Comparison of ENCODE assay signal across 1 cellular context in the genomic region with DNA sequence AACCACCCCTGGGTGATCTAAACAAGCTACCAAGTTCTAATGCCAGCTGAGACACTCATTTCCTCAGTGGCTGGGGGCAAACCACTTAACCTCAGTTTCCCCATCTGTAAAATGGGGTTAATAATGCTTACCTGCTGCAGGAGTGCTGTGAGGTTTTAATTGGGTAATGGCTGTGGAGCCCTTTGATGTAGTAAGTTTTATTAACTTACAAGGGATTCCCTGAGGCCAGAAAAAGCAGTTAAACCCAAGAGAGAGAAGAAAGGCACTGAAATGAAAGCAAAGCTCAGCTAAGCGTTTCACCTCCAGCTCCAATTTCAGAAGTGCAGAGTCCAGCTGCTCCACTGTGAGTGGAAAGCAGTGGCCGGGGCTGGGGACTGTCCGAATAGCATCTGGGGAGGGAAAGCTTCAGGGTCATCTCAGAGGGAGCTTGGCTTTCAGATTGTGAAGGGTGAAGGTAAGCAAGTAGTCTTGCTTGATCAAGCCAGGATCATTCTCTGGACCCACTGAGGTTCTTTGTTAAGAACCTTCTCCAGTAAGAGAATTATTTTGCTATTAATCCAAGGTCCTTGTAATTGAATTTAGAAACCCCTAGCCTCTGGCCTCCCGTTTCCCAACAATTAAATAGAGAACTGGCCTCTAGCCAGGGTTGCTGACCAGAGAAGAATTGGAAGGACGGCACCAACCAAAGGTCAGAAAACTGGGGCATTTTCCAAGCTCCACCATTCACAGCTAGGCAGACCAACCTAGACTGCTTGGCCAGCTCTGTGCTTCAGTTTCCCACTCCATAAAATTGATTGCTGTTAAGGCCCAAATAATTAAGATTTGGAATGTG.
TF ChIP-seq lines count a peak whose summit lies in the region.

No MANE protein-coding gene starts in this region.

TF ChIP-seq in HepG2, 621 proteins besides CTCF, POLR2A, EP300 and RAD21 (continued from another document and continues in another):
- TF ChIP-seq ZNF30 (CRISPR knock-in tag; IDR thresholded peaks at IDR 0.05) (no peak), ZNF749 (CRISPR knock-in tag; IDR thresholded peaks at IDR 0.05; ENCODE audit: borderline replicate concordance) (no peak), ZKSCAN5 (CRISPR knock-in tag; IDR thresholded peaks at IDR 0.05) (0 out of 2 replicates have a peak, but pooled peaks have one; percentile 56), ZMYM3 (CRISPR knock-in tag; IDR thresholded peaks at IDR 0.05) (peak; percentile 86), NRL (CRISPR knock-in tag; IDR thresholded peaks at IDR 0.05; ENCODE audit: borderline replicate concordance) (no peak), ZNF354B (CRISPR knock-in tag; IDR thresholded peaks at IDR 0.05) (no peak), PHB2 (IDR thresholded peaks at IDR 0.05; ENCODE audit: partially characterized antibody) (no peak), ZNF367 (CRISPR knock-in tag; IDR thresholded peaks at IDR 0.05; ENCODE audit: borderline replicate concordance) (no peak), ZNF230 (CRISPR knock-in tag; IDR thresholded peaks at IDR 0.05) (no peak), ZNF552 (CRISPR knock-in tag; IDR thresholded peaks at IDR 0.05; ENCODE audit: borderline replicate concordance) (no peak), RARG (CRISPR knock-in tag; IDR thresholded peaks at IDR 0.05; ENCODE audit: low read depth) (no peak), ZNF12 (CRISPR knock-in tag; IDR thresholded peaks at IDR 0.05) (no peak), CC2D1A (CRISPR knock-in tag; IDR thresholded peaks at IDR 0.05) (no peak), ATF1 (CRISPR knock-in tag; IDR thresholded peaks at IDR 0.05) (no peak), MAFK (conservative IDR thresholded peaks at IDR 0.05 in 1 of 2, IDR thresholded peaks at IDR 0.05 in 1 of 2; ENCODE audit: low read length in 2 of 2) (no peak), RXRA (CRISPR knock-in tag; IDR thresholded peaks at IDR 0.05) (no peak; the same call in 1 of the 2 replicates), SRSF1 (optimal IDR thresholded peaks at IDR 0.05; ENCODE audit: low read depth, low read length) (no peak), ZNF597 (CRISPR knock-in tag; IDR thresholded peaks at IDR 0.05) (no peak), TBP (CRISPR knock-in tag; IDR thresholded peaks at IDR 0.05) (no peak), ZNF616 (CRISPR knock-in tag; IDR thresholded peaks at IDR 0.05; ENCODE audit: low read depth) (no peak), HDAC2 (CRISPR knock-in tag; IDR thresholded peaks at IDR 0.05) (0 out of 2 replicates have a peak, but pooled peaks have one; percentile 34), BORCS8-MEF2B (CRISPR knock-in tag; IDR thresholded peaks at IDR 0.05) (no peak), MED8 (CRISPR knock-in tag; IDR thresholded peaks at IDR 0.05; ENCODE audit: insufficient replicate concordance) (no peak), KDM1A (CRISPR knock-in tag; IDR thresholded peaks at IDR 0.05) (peak; percentile 53; the same call in 1 of the 2 replicates), ZMYM4 (CRISPR knock-in tag; IDR thresholded peaks at IDR 0.05) (peak; percentile 43), DR1 (CRISPR knock-in tag; IDR thresholded peaks at IDR 0.05) (no peak), SNRNP70 (IDR thresholded peaks at IDR 0.05; ENCODE audit: low read depth, low read length) (no peak), YY1 (IDR thresholded peaks at IDR 0.05; ENCODE audit: insufficient read depth, insufficient replicate concordance, low read depth, low read length) (no peak), YEATS2 (CRISPR knock-in tag; IDR thresholded peaks at IDR 0.05; ENCODE audit: borderline replicate concordance) (no peak), MTA3 (CRISPR knock-in tag; IDR thresholded peaks at IDR 0.05) (no peak), ZNF644 (CRISPR knock-in tag; IDR thresholded peaks at IDR 0.05; ENCODE audit: low read depth) (peak; percentile 72; the same call in 1 of the 2 replicates), SSRP1 (CRISPR knock-in tag; IDR thresholded peaks at IDR 0.05) (no peak), NR2F1 (CRISPR knock-in tag; IDR thresholded peaks at IDR 0.05) (0 out of 4 replicates have a peak, but pooled peaks of 1 of the 2 experiments have one; percentile 13), ZNF17 (CRISPR knock-in tag; IDR thresholded peaks at IDR 0.05) (no peak), ZNF83 (CRISPR knock-in tag; IDR thresholded peaks at IDR 0.05; ENCODE audit: borderline replicate concordance) (no peak), JUND (CRISPR knock-in tag; IDR thresholded peaks at IDR 0.05) (no peak), STAT5B (CRISPR knock-in tag; IDR thresholded peaks at IDR 0.05) (no peak), TCF7 (IDR thresholded peaks at IDR 0.05; ENCODE audit: low read depth) (no peak), ARNTL (CRISPR knock-in tag; IDR thresholded peaks at IDR 0.05) (no peak), IRX3 (CRISPR knock-in tag; IDR thresholded peaks at IDR 0.05; ENCODE audit: borderline replicate concordance, low read depth) (no peak), SAFB2 (CRISPR knock-in tag; IDR thresholded peaks at IDR 0.05; ENCODE audit: borderline replicate concordance, low read depth) (0 out of 2 replicates have a peak, but pooled peaks have one; percentile 27), ZSCAN21 (CRISPR knock-in tag; IDR thresholded peaks at IDR 0.05; ENCODE audit: borderline replicate concordance) (no peak), FOSL1 (CRISPR knock-in tag; IDR thresholded peaks at IDR 0.05; ENCODE audit: borderline replicate concordance) (no peak), CREM (IDR thresholded peaks at IDR 0.05) (no peak), CREM (CRISPR knock-in tag; IDR thresholded peaks at IDR 0.05) (no peak), CENPX (CRISPR knock-in tag; IDR thresholded peaks at IDR 0.05) (no peak), ZNF816 (CRISPR knock-in tag; IDR thresholded peaks at IDR 0.05; ENCODE audit: borderline replicate concordance) (no peak), ZNF724P (CRISPR knock-in tag; IDR thresholded peaks at IDR 0.05; ENCODE audit: borderline replicate concordance) (no peak), HOXD1 (CRISPR knock-in tag; IDR thresholded peaks at IDR 0.05) (no peak), ZBTB3 (CRISPR knock-in tag; IDR thresholded peaks at IDR 0.05; ENCODE audit: borderline replicate concordance, low read depth) (no peak), TP53 (CRISPR knock-in tag; conservative IDR thresholded peaks at IDR 0.05) (no peak), ISX (CRISPR knock-in tag; conservative IDR thresholded peaks at IDR 0.05) (no peak), RBM22 (optimal IDR thresholded peaks at IDR 0.05; ENCODE audit: low read length) (no peak), CBX2 (IDR thresholded peaks at IDR 0.05; ENCODE audit: low read depth, low read length) (no peak), CBX2 (CRISPR knock-in tag; IDR thresholded peaks at IDR 0.05; ENCODE audit: low read depth) (no peak), GLI4 (CRISPR knock-in tag; IDR thresholded peaks at IDR 0.05; ENCODE audit: borderline replicate concordance) (no peak), ATAD3A (CRISPR knock-in tag; IDR thresholded peaks at IDR 0.05) (no peak), ZNF430 (CRISPR knock-in tag; IDR thresholded peaks at IDR 0.05) (0 out of 2 replicates have a peak, but pooled peaks have one; percentile 38), FOXK2 (IDR thresholded peaks at IDR 0.05) (no peak), ZNF24 (IDR thresholded peaks at IDR 0.05) (no peak), SYNCRIP (IDR thresholded peaks at IDR 0.05; ENCODE audit: insufficient read depth, low read depth, low read length) (no peak), TERF1 (CRISPR knock-in tag; IDR thresholded peaks at IDR 0.05) (no peak), KAT2B (IDR thresholded peaks at IDR 0.05; ENCODE audit: borderline replicate concordance, low read depth, low read length) (no peak), ZNF383 (CRISPR knock-in tag; IDR thresholded peaks at IDR 0.05; ENCODE audit: borderline replicate concordance) (peak; percentile 73; the same call in 1 of the 2 replicates), FIP1L1 (IDR thresholded peaks at IDR 0.05; ENCODE audit: borderline replicate concordance, insufficient read depth, low read depth, low read length) (no peak), PPARG (CRISPR knock-in tag; conservative IDR thresholded peaks at IDR 0.05) (no peak), ZNF20 (CRISPR knock-in tag; IDR thresholded peaks at IDR 0.05) (no peak), IRF2 (CRISPR knock-in tag; IDR thresholded peaks at IDR 0.05) (no peak), PITX1 (CRISPR knock-in tag; IDR thresholded peaks at IDR 0.05) (no peak), ZNF788 (CRISPR knock-in tag; IDR thresholded peaks at IDR 0.05; ENCODE audit: borderline replicate concordance) (no peak), ZNF468 (CRISPR knock-in tag; IDR thresholded peaks at IDR 0.05) (no peak)
- TF ChIP-seq, protein P1, sequence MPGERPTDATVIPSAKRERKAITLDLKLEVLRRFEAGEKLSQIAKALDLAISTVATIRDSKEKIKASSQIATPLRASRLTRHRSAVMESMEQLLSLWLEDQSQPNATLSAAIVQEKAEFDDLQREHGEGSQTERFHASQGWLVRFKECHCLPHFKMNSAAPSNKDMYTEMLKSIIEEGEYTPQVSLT (CRISPR knock-in tag; IDR thresholded peaks at IDR 0.05; ENCODE audit: borderline replicate concordance, low read depth): no peak
- TF ChIP-seq, protein P2, sequence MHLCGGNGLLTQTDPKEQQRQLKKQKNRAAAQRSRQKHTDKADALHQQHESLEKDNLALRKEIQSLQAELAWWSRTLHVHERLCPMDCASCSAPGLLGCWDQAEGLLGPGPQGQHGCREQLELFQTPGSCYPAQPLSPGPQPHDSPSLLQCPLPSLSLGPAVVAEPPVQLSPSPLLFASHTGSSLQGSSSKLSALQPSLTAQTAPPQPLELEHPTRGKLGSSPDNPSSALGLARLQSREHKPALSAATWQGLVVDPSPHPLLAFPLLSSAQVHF (CRISPR knock-in tag; IDR thresholded peaks at IDR 0.05): no peak
- TF ChIP-seq, protein P3, sequence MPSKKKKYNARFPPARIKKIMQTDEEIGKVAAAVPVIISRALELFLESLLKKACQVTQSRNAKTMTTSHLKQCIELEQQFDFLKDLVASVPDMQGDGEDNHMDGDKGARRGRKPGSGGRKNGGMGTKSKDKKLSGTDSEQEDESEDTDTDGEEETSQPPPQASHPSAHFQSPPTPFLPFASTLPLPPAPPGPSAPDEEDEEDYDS (CRISPR knock-in tag; IDR thresholded peaks at IDR 0.05): no peak
- TF ChIP-seq, protein P4, sequence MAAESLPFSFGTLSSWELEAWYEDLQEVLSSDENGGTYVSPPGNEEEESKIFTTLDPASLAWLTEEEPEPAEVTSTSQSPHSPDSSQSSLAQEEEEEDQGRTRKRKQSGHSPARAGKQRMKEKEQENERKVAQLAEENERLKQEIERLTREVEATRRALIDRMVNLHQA (CRISPR knock-in tag; IDR thresholded peaks at IDR 0.05): no peak
- TF ChIP-seq, protein P5, sequence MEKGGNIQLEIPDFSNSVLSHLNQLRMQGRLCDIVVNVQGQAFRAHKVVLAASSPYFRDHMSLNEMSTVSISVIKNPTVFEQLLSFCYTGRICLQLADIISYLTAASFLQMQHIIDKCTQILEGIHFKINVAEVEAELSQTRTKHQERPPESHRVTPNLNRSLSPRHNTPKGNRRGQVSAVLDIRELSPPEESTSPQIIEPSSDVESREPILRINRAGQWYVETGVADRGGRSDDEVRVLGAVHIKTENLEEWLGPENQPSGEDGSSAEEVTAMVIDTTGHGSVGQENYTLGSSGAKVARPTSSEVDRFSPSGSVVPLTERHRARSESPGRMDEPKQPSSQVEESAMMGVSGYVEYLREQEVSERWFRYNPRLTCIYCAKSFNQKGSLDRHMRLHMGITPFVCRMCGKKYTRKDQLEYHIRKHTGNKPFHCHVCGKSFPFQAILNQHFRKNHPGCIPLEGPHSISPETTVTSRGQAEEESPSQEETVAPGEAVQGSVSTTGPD (CRISPR knock-in tag; IDR thresholded peaks at IDR 0.05): no peak
- TF ChIP-seq, protein P6, sequence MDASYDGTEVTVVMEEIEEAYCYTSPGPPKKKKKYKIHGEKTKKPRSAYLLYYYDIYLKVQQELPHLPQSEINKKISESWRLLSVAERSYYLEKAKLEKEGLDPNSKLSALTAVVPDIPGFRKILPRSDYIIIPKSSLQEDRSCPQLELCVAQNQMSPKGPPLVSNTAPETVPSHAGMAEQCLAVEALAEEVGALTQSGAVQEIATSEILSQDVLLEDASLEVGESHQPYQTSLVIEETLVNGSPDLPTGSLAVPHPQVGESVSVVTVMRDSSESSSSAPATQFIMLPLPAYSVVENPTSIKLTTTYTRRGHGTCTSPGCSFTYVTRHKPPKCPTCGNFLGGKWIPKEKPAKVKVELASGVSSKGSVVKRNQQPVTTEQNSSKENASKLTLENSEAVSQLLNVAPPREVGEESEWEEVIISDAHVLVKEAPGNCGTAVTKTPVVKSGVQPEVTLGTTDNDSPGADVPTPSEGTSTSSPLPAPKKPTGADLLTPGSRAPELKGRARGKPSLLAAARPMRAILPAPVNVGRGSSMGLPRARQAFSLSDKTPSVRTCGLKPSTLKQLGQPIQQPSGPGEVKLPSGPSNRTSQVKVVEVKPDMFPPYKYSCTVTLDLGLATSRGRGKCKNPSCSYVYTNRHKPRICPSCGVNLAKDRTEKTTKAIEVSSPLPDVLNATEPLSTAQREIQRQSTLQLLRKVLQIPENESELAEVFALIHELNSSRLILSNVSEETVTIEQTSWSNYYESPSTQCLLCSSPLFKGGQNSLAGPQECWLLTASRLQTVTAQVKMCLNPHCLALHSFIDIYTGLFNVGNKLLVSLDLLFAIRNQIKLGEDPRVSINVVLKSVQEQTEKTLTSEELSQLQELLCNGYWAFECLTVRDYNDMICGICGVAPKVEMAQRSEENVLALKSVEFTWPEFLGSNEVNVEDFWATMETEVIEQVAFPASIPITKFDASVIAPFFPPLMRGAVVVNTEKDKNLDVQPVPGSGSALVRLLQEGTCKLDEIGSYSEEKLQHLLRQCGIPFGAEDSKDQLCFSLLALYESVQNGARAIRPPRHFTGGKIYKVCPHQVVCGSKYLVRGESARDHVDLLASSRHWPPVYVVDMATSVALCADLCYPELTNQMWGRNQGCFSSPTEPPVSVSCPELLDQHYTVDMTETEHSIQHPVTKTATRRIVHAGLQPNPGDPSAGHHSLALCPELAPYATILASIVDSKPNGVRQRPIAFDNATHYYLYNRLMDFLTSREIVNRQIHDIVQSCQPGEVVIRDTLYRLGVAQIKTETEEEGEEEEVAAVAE (CRISPR knock-in tag; IDR thresholded peaks at IDR 0.05; ENCODE audit: borderline replicate concordance): no peak
